8 cellular contexts compared by ENCODE assay signal in genomic region chr16:81095953-81096714, GRCh38. TPM values are rescaled to one million over a fixed set of nuclear protein-coding genes. Genes with fewer than 3 reads are reported as not detected.
DNase-seq lines count a peak whose midpoint lies in the region; TF ChIP-seq lines count a peak whose summit lies in the region.

Gene GCSH, minus strand, starts transcription at chr16:81096395. Its CDS starts 117 bp downstream, at chr16:81096278.

- H3K9ac ChIP-seq in MM.1S (ENCODE audit: low read length) (peak within 1 kb of the TSS; percentile 55), stomach smooth muscle (ENCODE audit: low read length in 2 of 2) (peak within 1 kb of the TSS; percentile 36 to 51)

- H3K27me3 ChIP-seq in HAP-1 (ENCODE audit: low read depth) = no peaks in the 10 kb centered on the region
- H3K27me3 ChIP-seq in MM.1S (replicated peaks; ENCODE audit: insufficient read depth, low read length) = no peaks in the 10 kb centered on the region
- H3K27me3 ChIP-seq in stomach smooth muscle (ENCODE audit: control insufficient read depth in 1 of 2, insufficient read depth in 2 of 2, low read length in 2 of 2) = no peaks in the 10 kb centered on the region

- TF ChIP-seq CTCF in MM.1S (IDR thresholded peaks at IDR 0.05; ENCODE audit: low read length) = no peak
- no peak for TF ChIP-seq CTCF in foreskin fibroblast (IDR thresholded peaks at IDR 0.05; ENCODE audit: low read depth, low read length)
- no peak for TF ChIP-seq CTCF in neural crest cell (conservative IDR thresholded peaks at IDR 0.05)

- no peaks in the 10 kb centered on the region for H4K20me1 ChIP-seq in MM.1S (ENCODE audit: insufficient read depth, low read length)

- H3K36me3 Mint-ChIP-seq in neural crest cell (ENCODE audit: low read depth) = peaks cover 2% of the 10 kb centered on the region

- H3K27ac ChIP-seq in MM.1S (ENCODE audit: low read length) (no peak within 1 kb of the TSS), stomach smooth muscle (ENCODE audit: low read length) (peak within 1 kb of the TSS; percentile 58)

- H3K4me2 ChIP-seq in MM.1S (ENCODE audit: low read depth, low read length) = peak within 1 kb of the TSS; percentile 63

- H3K27ac Mint-ChIP-seq in neural crest cell (ENCODE audit: unreplicated experiment) = no peak within 1 kb of the TSS

- peak within 1 kb of the TSS; percentile 87 for H3K4me3 Mint-ChIP-seq in neural crest cell

- peaks cover 24% of the 10 kb centered on the region for H3K4me1 Mint-ChIP-seq in neural crest cell

- H3K4me1 ChIP-seq in HAP-1 = peaks cover 9% of the 10 kb centered on the region; the same call in 1 of the 2 replicates
- H3K4me1 ChIP-seq in MM.1S (ENCODE audit: low read length) = no peaks in the 10 kb centered on the region
- H3K4me1 ChIP-seq in stomach smooth muscle (ENCODE audit: control insufficient read depth, insufficient read depth, low read length) = peaks cover 5% of the 10 kb centered on the region

- H3K4me3 ChIP-seq in HAP-1 (peak within 1 kb of the TSS; percentile 79), MM.1S (ENCODE audit: low read length) (peak within 1 kb of the TSS; percentile 73), foreskin fibroblast (ENCODE audit: low read depth in 1 of 2, low read length in 2 of 2) (peak within 1 kb of the TSS; percentile 71 to 91), stomach smooth muscle (ENCODE audit: low read length in 2 of 2) (peak within 1 kb of the TSS; percentile 57 to 83)

- H3K9me3 Mint-ChIP-seq in neural crest cell = peaks cover 3% of the 10 kb centered on the region

- H3K9me3 ChIP-seq in HAP-1 (no peaks in the 10 kb centered on the region), MM.1S (replicated peaks; ENCODE audit: insufficient read depth, low read length) (no peaks in the 10 kb centered on the region), stomach smooth muscle (ENCODE audit: control insufficient read depth in 2 of 2, low read length in 2 of 2) (no peaks in the 10 kb centered on the region)

- H3K79me2 ChIP-seq in MM.1S (ENCODE audit: low read length) = no peaks in the 10 kb centered on the region

- H3F3A ChIP-seq in MM.1S (ENCODE audit: insufficient read depth, low read length) = no peaks in the 10 kb centered on the region

- H3K36me3 ChIP-seq in HAP-1 (replicated peaks) (peaks cover 20% of the 10 kb centered on the region; the same call in 1 of the 2 replicates), MM.1S (replicated peaks; ENCODE audit: insufficient read depth, low read length) (no peaks in the 10 kb centered on the region), stomach smooth muscle (ENCODE audit: control insufficient read depth in 2 of 2, insufficient read depth in 2 of 2, low read length in 2 of 2) (no peaks in the 10 kb centered on the region)

- H3K27me3 Mint-ChIP-seq in neural crest cell (ENCODE audit: low read depth) = no peaks in the 10 kb centered on the region

- in situ Hi-C loops in HAP-1 (cut with MboI; ENCODE audit: low sequenced_read_pairs) = no loop called here

- peak within 1 kb of the TSS; percentile 50 for H2AFZ ChIP-seq in MM.1S (ENCODE audit: low read length)

- peak; percentile 99 for DNase-seq in ELR (ENCODE audit: low read depth)
- peak; percentile 97 to 100 for DNase-seq in HAP-1 (ENCODE audit: low spot score in 2 of 2)
- peak; percentile 93 for DNase-seq in MM.1S
- peak; percentile 79 for DNase-seq in SIG-M5 (lab: John Stamatoyannopoulos, UW)
- peak; percentile 98 for DNase-seq in activated gamma-delta T cell treated with anti-CD3 and anti-CD28 coated beads, Interleukin-2, amount 50 U/mL, for 16 hours (ENCODE audit: low read depth)
- DNase-seq in foreskin fibroblast = peak; percentile 99 to 100
- peak; percentile 98 for DNase-seq in neural crest cell (ENCODE audit: low read depth, low spot score)

- H3K9me2 ChIP-seq in MM.1S (replicated peaks; ENCODE audit: insufficient read depth, low read length) = no peaks in the 10 kb centered on the region

RNA-seq across cellular contexts. Expression of gene GCSH, which starts in this region (rescaled TPM):
- total RNA-seq in neural crest cell = 79.2 and 87.0 TPM in 2 replicates
